In the genomic region with DNA sequence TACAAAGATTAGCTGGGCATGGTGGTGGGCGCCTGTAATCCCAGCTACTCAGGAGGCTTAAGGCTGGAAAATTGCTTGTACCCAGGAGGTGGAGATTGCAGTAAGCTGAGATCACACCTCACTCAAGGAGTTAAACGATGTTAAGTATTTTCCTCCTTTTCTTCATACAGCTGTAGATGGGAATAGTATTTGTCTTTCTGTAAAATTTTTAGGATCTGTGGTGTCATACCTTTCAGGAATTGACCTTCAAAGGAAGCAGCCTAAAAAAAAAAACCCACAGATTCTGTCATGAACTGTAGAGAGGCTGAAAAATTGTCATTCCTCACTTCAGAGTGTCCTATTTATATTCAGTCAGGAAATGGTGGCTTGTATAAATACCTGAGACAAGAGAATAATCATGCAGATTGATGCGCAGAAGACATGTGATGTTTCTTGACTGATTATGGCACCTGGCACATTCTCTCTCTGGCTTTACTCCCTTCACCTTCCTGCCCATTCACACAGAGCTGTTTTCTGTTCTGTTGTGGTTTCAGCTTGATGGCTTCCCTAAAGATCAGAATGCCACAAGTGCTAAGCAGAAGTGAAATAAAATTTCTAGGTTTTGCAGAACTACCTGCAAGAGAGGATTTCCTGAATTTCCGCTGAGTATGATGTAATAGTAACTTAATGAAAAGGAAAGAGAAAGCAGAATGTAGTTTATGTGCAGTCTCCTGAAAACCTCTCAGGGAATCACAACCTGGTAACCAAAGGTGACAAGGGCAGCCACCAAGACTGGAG, we compare ENCODE assay signal across 11 cellular contexts. TPM values are rescaled to one million over a fixed set of nuclear protein-coding genes. Genes with fewer than 3 reads are reported as not detected.
DNase-seq lines count a peak whose midpoint lies in the region; ATAC-seq, FAIRE-seq and TF ChIP-seq lines count a peak whose summit lies in the region.
"Had no signal": no experiment of that assay in that cellular context is flagged by ENCODE, and none has a peak within 500 bp of the region (broad histone marks: within the 10 kb centered on the region; RNA-seq: fewer than 3 reads in every experiment).

No MANE protein-coding gene starts in this region.

- no peak overlapping the region for H3K27ac ChIP-seq in testis

- peak; percentile 87 for DNase-seq in CD1c-positive myeloid dendritic cell (ENCODE audit: extremely low spot score)
- peak; percentile 27 for DNase-seq in GM19238 (ENCODE audit: insufficient read length, low spot score)
- DNase-seq in RPMI8226 = peak; percentile 88
- no peak for DNase-seq in stimulated activated CD4-positive, alpha-beta T cell treated with anti-CD3 and anti-CD28 coated beads, Interleukin-2, amount 100 ng/mL, for 24 hours
- DNase-seq in D721Med (ENCODE audit: insufficient read length, low spot score) = no peak
- DNase-seq in testis = no peak
- no peak for DNase-seq in amniotic stem cell (lab: John Stamatoyannopoulos, UW)
- DNase-seq: NCI-H1436 treated with DMSO at 0.1 percent for 48 hours had no signal

- no peak for TF ChIP-seq POLR2A in testis (IDR thresholded peaks at IDR 0.05)

- H3K9me3 ChIP-seq in testis = no peaks in the 10 kb centered on the region

- intact Hi-C loops in testis (cut with DNase I; ENCODE audit: low total_unique reads) = no loop called here

- H3K27me3 ChIP-seq in testis = no peaks in the 10 kb centered on the region

- H3K4me1 ChIP-seq in testis = no peaks in the 10 kb centered on the region

- peak; percentile 79 for ATAC-seq in HG03025 (IDR thresholded peaks at IDR 0.05; ENCODE audit: low FRiP score, unreplicated experiment)

- 89 to 90% methylated on average over 4 of the region's 4 CpGs for WGBS in testis, 2 donors

- no peak for TF ChIP-seq CTCF in D721Med (IDR thresholded peaks at IDR 0.05; ENCODE audit: insufficient read depth, missing control alignments)
- TF ChIP-seq CTCF in testis (IDR thresholded peaks at IDR 0.05) = no peak

- H3K36me3 ChIP-seq in testis (ENCODE audit: low read depth, missing control alignments) = no peaks in the 10 kb centered on the region

- no peak overlapping the region for H3K4me3 ChIP-seq in testis

- FAIRE-seq in D721Med (lab: Jason Lieb, UNC) = no peak

RNA-seq across cellular contexts. Expression of a gene that starts 3.8 kb away (rescaled TPM):
- not detected for total RNA-seq in testis
- not detected for polyA plus RNA-seq in testis (ENCODE audit: insufficient read depth, low read depth, low replicate concordance)
- total RNA-seq: natural killer cell treated with Interleukin-12 subunit alpha and Interleukin-12 subunit beta and Interleukin-15 and Interleukin-18, amount 100 ng/mL, for 72 hours had no signal
- polyA plus RNA-seq: esophagus had no signal

RNA-seq across cellular contexts. Expression of a gene that starts 35.1 kb away (rescaled TPM):
- total RNA-seq in testis = not detected
- polyA plus RNA-seq in testis (ENCODE audit: insufficient read depth, low read depth, low replicate concordance) = not detected
- total RNA-seq: natural killer cell treated with Interleukin-12 subunit alpha and Interleukin-12 subunit beta and Interleukin-15 and Interleukin-18, amount 100 ng/mL, for 72 hours had no signal
- polyA plus RNA-seq: esophagus had no signal

RNA-seq across cellular contexts. Expression of a gene that starts 38.1 kb away (rescaled TPM):
- under 1 TPM in 1 of 2 donors, not detected in 1; 0.47 TPM for total RNA-seq in testis
- polyA plus RNA-seq in testis (ENCODE audit: insufficient read depth, low read depth, low replicate concordance) = not detected
- total RNA-seq: natural killer cell treated with Interleukin-12 subunit alpha and Interleukin-12 subunit beta and Interleukin-15 and Interleukin-18, amount 100 ng/mL, for 72 hours had no signal

RNA-seq across cellular contexts. Expression of a gene that starts 58.8 kb away (rescaled TPM):
- total RNA-seq in testis = 1 to 10 TPM; 1.2 to 1.3 TPM
- polyA plus RNA-seq in testis (ENCODE audit: insufficient read depth, low read depth, low replicate concordance) = not detected
- total RNA-seq: natural killer cell treated with Interleukin-12 subunit alpha and Interleukin-12 subunit beta and Interleukin-15 and Interleukin-18, amount 100 ng/mL, for 72 hours had no signal
- polyA plus RNA-seq: esophagus had no signal

Comparison
In these comparisons a context has a peak if more than half of its experiments do, and no peak if none do; other contexts are left out.
1. DNase-seq: peak in CD1c-positive myeloid dendritic cell (single experiment), GM19238 (single experiment) and RPMI8226 (single experiment); none in stimulated activated CD4-positive, alpha-beta T cell treated with anti-CD3 and anti-CD28 coated beads, Interleukin-2, amount 100 ng/mL, for 24 hours (0 of 2), D721Med (single experiment), testis (single experiment) and amniotic stem cell (single experiment).